ENCODE assay signal across 8 cellular contexts in genomic region chr20:46004813-46005505, GRCh38. TPM values are rescaled to one million over a fixed set of nuclear protein-coding genes. Genes with fewer than 3 reads are reported as not detected.
A peak's percentile ranks its signal among the peaks of the same experiment; 100 is the strongest.
DNase-seq lines count a peak whose midpoint lies in the region; ATAC-seq, FAIRE-seq and TF ChIP-seq lines count a peak whose summit lies in the region.
"Had no signal": no experiment of that assay in that cellular context is flagged by ENCODE, and none has a peak within 500 bp of the region (broad histone marks: within the 10 kb centered on the region; RNA-seq: fewer than 3 reads in every experiment).

No MANE protein-coding gene starts in this region.

- SMC1A ChIA-PET in GM12878 (lab: Charles Lee; ENCODE audit: uncharacterized antibody, unreplicated experiment) = interaction anchor here (0.6 to 3.2 kb wide), 4 partner anchors 18 to 206 kb away, joined by 3 to 14 read pairs (median 3); no protein-coding TSS in a partner anchor

- TF ChIP-seq CTCF in GM12865 (IDR thresholded peaks at IDR 0.05; ENCODE audit: insufficient read depth, low read depth, low read length, missing control alignments) = no peak
- no peak for TF ChIP-seq CTCF in GM12878 (IDR thresholded peaks at IDR 0.05 in 2 of 3, conservative IDR thresholded peaks at IDR 0.05 in 1 of 3; ENCODE audit: control insufficient read depth in 2 of 3, extremely low read depth in 1 of 3, insufficient read depth in 1 of 3, low read depth in 3 of 3, low read length in 3 of 3)
- TF ChIP-seq CTCF in progenitor cell of endocrine pancreas (IDR thresholded peaks at IDR 0.05; ENCODE audit: unreplicated experiment) = no peak

- CTCF ChIA-PET in GM12878 (lab: Yijun Ruan, JAX) = interaction anchor here (0.8 to 11.5 kb wide), 4 partner anchors 8 to 31 kb away, joined by 3 to 190 read pairs (median 11); no protein-coding TSS in a partner anchor

- no peak for TF ChIP-seq RAD21 in GM12878 (IDR thresholded peaks at IDR 0.05; ENCODE audit: insufficient read depth, low read depth, low read length)

- H3K36me3 ChIP-seq in GM12878 (ENCODE audit: control insufficient read depth in 2 of 2, insufficient read depth in 2 of 2, low read length in 1 of 2) = no peaks in the 10 kb centered on the region

- peaks cover 40% of the 10 kb centered on the region for H3K4me1 ChIP-seq in GM12878 (ENCODE audit: control insufficient read depth, insufficient read depth, low read length)

- 0 out of 2 replicates have a peak overlapping the region, but pooled peaks have one; percentile 25 for H3K27ac ChIP-seq in GM12878 (ENCODE audit: control insufficient read depth, insufficient read depth)

- 0 out of 4 replicates have a peak, but pooled peaks of 1 of the 2 experiments have one; percentile 53 for TF ChIP-seq EP300 in GM12878 (IDR thresholded peaks at IDR 0.05; ENCODE audit: borderline replicate concordance in 1 of 2, control insufficient read depth in 1 of 2, low read depth in 2 of 2, low read length in 2 of 2)

- H3K79me2 ChIP-seq in GM12878 (ENCODE audit: control insufficient read depth, insufficient read depth, low read length) = no peaks in the 10 kb centered on the region

- H3K9me3 Mint-ChIP-seq in naive thymus-derived CD8-positive, alpha-beta T cell = no peaks in the 10 kb centered on the region
- H3K9me3 Mint-ChIP-seq in progenitor cell of endocrine pancreas (ENCODE audit: low read depth) = no peaks in the 10 kb centered on the region
- H3K9me3 Mint-ChIP-seq: mesothelial cell of epicardium had no signal

- peak; percentile 23 for FAIRE-seq in GM12878 (lab: Jason Lieb, UNC)

- in situ Hi-C loops in GM12878 (cut with MboI) = no loop called here

- H3K27ac Mint-ChIP-seq in naive thymus-derived CD8-positive, alpha-beta T cell = peak overlapping the region in 8 of 10 donors; percentile 16 to 80 (median 57)
- no peak overlapping the region for H3K27ac Mint-ChIP-seq in progenitor cell of endocrine pancreas
- H3K27ac Mint-ChIP-seq: mesothelial cell of epicardium had no signal

- peak overlapping the region; percentile 46 to 85 (median 76) for H3K4me3 Mint-ChIP-seq in naive thymus-derived CD8-positive, alpha-beta T cell
- no peak overlapping the region for H3K4me3 Mint-ChIP-seq in progenitor cell of endocrine pancreas (ENCODE audit: low read depth)
- H3K4me3 Mint-ChIP-seq: mesothelial cell of epicardium had no signal

- peaks cover 46 to 86% (median 78%) of the 10 kb centered on the region in 4 donors for H3K4me1 Mint-ChIP-seq in naive thymus-derived CD8-positive, alpha-beta T cell
- H3K4me1 Mint-ChIP-seq in progenitor cell of endocrine pancreas (ENCODE audit: low read depth) = no peaks in the 10 kb centered on the region

- TF ChIP-seq POLR2A in GM12878 (IDR thresholded peaks at IDR 0.05; ENCODE audit: low read depth, low read length) = no peak

- H2AFZ ChIP-seq in GM12878 (ENCODE audit: control insufficient read depth, low read depth, low read length) = no peak overlapping the region

- peak overlapping the region; percentile 23 for H3K4me2 ChIP-seq in GM12878 (ENCODE audit: control insufficient read depth, insufficient read depth)

- POLR2A ChIA-PET in GM12878 (lab: Charles Lee) = interaction anchor here (0.5 to 1.0 kb wide), 2 partner anchors 14 to 33 kb away, joined by 4 read pairs; partner anchors contain the start of gene ZNF335
- POLR2A ChIA-PET in naive thymus-derived CD8-positive, alpha-beta T cell (lab: Charles Lee) = interaction anchor here (0.9 to 1.2 kb wide), 2 partner anchors 16 to 33 kb away, joined by 4 read pairs; partner anchors contain the start of gene ZNF335

- no TSS peak for BruUV-seq in GM12878 (replicated peaks; lab: Mats Ljungman, UMichigan)

- ATAC-seq in GM12878 (peak; percentile 40), HG03095 (IDR thresholded peaks at IDR 0.05; ENCODE audit: unreplicated experiment) (no peak), GM19328 (IDR thresholded peaks at IDR 0.05; ENCODE audit: unreplicated experiment) (no peak)
- peak; percentile 51 to 64 for ATAC-seq in naive thymus-derived CD8-positive, alpha-beta T cell

- intact Hi-C loops in GM12878 (cut with micrococcal nuclease; ENCODE audit: unreplicated experiment) = no loop called here

- H3K27me3 Mint-ChIP-seq in naive thymus-derived CD8-positive, alpha-beta T cell = peaks cover 20 to 65% (median 31%) of the 10 kb centered on the region in 5 donors
- peaks cover 53% of the 10 kb centered on the region for H3K27me3 Mint-ChIP-seq in progenitor cell of endocrine pancreas

- H3K4me3 ChIP-seq in GM12865 (ENCODE audit: low read depth, low read length) (no peak overlapping the region), GM12878 (0 out of 2 replicates have a peak overlapping the region, but pooled peaks have one; percentile 21)

- no peaks in the 10 kb centered on the region for H3K27me3 ChIP-seq in GM12878 (replicated peaks in 1 of 2; ENCODE audit: control insufficient read depth in 2 of 2, insufficient read depth in 2 of 2, low read length in 1 of 2)

- DNase-seq in GM12865 (ENCODE audit: low read depth) (peak; percentile 46), NCI-H146 (lab: John Stamatoyannopoulos, UW) (peak; percentile 58), GM12878 (ENCODE audit: low read depth, low spot score) (no peak), progenitor cell of endocrine pancreas (ENCODE audit: low spot score, unreplicated experiment) (no peak)
- DNase-seq in naive thymus-derived CD8-positive, alpha-beta T cell = peak in 4 of 10 donors; percentile 24 to 55 (median 44)

- WGBS in GM12878 (ENCODE audit: insufficient coverage, insufficient replicate concordance, low lambda C conversion rate, missing lambda C conversion rate) = 0% methylated on average over 3 of the region's 3 CpGs

- H3K9me3 ChIP-seq in GM12878 (replicated peaks; ENCODE audit: control insufficient read depth, insufficient read depth, low read length) = no peaks in the 10 kb centered on the region

- RAD21 ChIA-PET in GM12878 (lab: Charles Lee; ENCODE audit: unreplicated experiment) = interaction anchor here (0.9 kb wide), 1 partner anchor 16 kb away, joined by 4 read pairs; no protein-coding TSS in a partner anchor

- no peaks in the 10 kb centered on the region for H4K20me1 ChIP-seq in GM12878 (ENCODE audit: control insufficient read depth, insufficient read depth)

- no peaks in the 10 kb centered on the region for H3K36me3 Mint-ChIP-seq in naive thymus-derived CD8-positive, alpha-beta T cell
- H3K36me3 Mint-ChIP-seq in progenitor cell of endocrine pancreas (ENCODE audit: insufficient read depth) = no peaks in the 10 kb centered on the region
- H3K36me3 Mint-ChIP-seq: mesothelial cell of epicardium had no signal

- H3K9ac ChIP-seq in GM12878 (ENCODE audit: control insufficient read depth, insufficient read depth, low read length) = no peak overlapping the region

RNA-seq across cellular contexts. Expression of gene MMP9, which starts 3.7 kb away (rescaled TPM):
- 0.15 TPM in 1 of 2 replicates, not detected in the other for total RNA-seq in GM12878 (2013; cell fraction: nucleolus; rRNA removed)
- 0.06 and 0.49 TPM in 2 replicates for total RNA-seq in GM12878 (2014; rRNA removed)
- 0.09 TPM in 1 of 2 replicates, not detected in the other for total RNA-seq in GM12878 (2014; rRNA removed; fragmentation: Illumina TruSeq; extraction: Trizol)
- 0.23 and 0.48 TPM in 2 replicates for total RNA-seq in GM12878 (2021)
- not detected for polyA plus RNA-seq in GM12878 (2011; ENCODE audit: low read depth)
- 0.20 and 0.34 TPM in 2 replicates for polyA plus RNA-seq in GM12878 (2011; rRNA removed)
- 0.64 and 0.75 TPM in 2 replicates for polyA plus RNA-seq in GM12878 (2011; cell fraction: cytosol; rRNA removed)
- polyA plus RNA-seq in GM12878 (2011; cell fraction: nucleus; rRNA removed) = 1.8 TPM in 2 replicates
- 0.28 TPM in 2 replicates for polyA plus RNA-seq in GM12878 (2012)
- polyA plus RNA-seq in GM12878 (2014; fragmentation: Illumina TruSeq; extraction: Trizol) = 0.10 TPM in 1 of 2 replicates, not detected in the other
- under 1 TPM in 1 of 2 experiments, not detected in 1; 0.04 TPM for polyA plus RNA-seq in GM12878 (2014; fragmentation: Nextera tagmentation; extraction: Ambion mirVana)
- 0.09 and 0.18 TPM in 2 replicates for polyA plus RNA-seq in GM12878 (2014; rRNA removed)
- polyA plus RNA-seq in GM12878 (2016; fragmentation: Nextera tagmentation; extraction: Ambion mirVana) = under 1 TPM; 0.09 to 0.20 TPM
- 0.15 and 0.31 TPM in 2 replicates for polyA minus RNA-seq in GM12878 (2011; rRNA and poly(A)+ RNA removed)
- 0.94 and 1.0 TPM in 2 replicates for polyA minus RNA-seq in GM12878 (2011; cell fraction: cytosol; rRNA and poly(A)+ RNA removed)
- 0.36 TPM in 1 of 2 replicates, not detected in the other for polyA minus RNA-seq in GM12878 (2011; cell fraction: nucleus; rRNA and poly(A)+ RNA removed)
- 1 to 10 TPM in 1 of 2 experiments, under 1 TPM in 1; 0.75 to 1.3 TPM for total RNA-seq in naive thymus-derived CD8-positive, alpha-beta T cell
- not detected for polyA plus RNA-seq in naive thymus-derived CD8-positive, alpha-beta T cell
- total RNA-seq in progenitor cell of endocrine pancreas = not detected in 2 replicates
- total RNA-seq: mesothelial cell of epicardium had no signal

RNA-seq across cellular contexts. Expression of gene SLC12A5, which starts 24.1 kb away (rescaled TPM):
- total RNA-seq in GM12878 (2013; cell fraction: nucleolus; rRNA removed) = 0.23 TPM in 1 of 2 replicates, not detected in the other
- 0.05 and 0.34 TPM in 2 replicates for total RNA-seq in GM12878 (2014; rRNA removed)
- total RNA-seq in GM12878 (2014; rRNA removed; fragmentation: Illumina TruSeq; extraction: Trizol) = 0.72 TPM in 1 of 2 replicates, not detected in the other
- total RNA-seq in GM12878 (2021) = 2.7 and 3.1 TPM in 2 replicates
- polyA plus RNA-seq in GM12878 (2011; ENCODE audit: low read depth) = not detected
- 1.0 and 1.7 TPM in 2 replicates for polyA plus RNA-seq in GM12878 (2011; rRNA removed)
- 2.2 and 6.3 TPM in 2 replicates for polyA plus RNA-seq in GM12878 (2011; cell fraction: cytosol; rRNA removed)
- polyA plus RNA-seq in GM12878 (2011; cell fraction: nucleus; rRNA removed) = 1.1 and 2.2 TPM in 2 replicates
- polyA plus RNA-seq in GM12878 (2012) = 2.6 and 3.2 TPM in 2 replicates
- 1.9 TPM in 1 of 2 replicates, not detected in the other for polyA plus RNA-seq in GM12878 (2014; fragmentation: Illumina TruSeq; extraction: Trizol)
- under 1 TPM; 0.26 to 0.37 TPM for polyA plus RNA-seq in GM12878 (2014; fragmentation: Nextera tagmentation; extraction: Ambion mirVana)
- 1.3 and 1.6 TPM in 2 replicates for polyA plus RNA-seq in GM12878 (2014; rRNA removed)
- polyA plus RNA-seq in GM12878 (2016; fragmentation: Nextera tagmentation; extraction: Ambion mirVana) = 1 to 10 TPM; 1.0 to 1.7 TPM
- 2.4 TPM in 1 of 2 replicates, not detected in the other for polyA minus RNA-seq in GM12878 (2011; rRNA and poly(A)+ RNA removed)
- polyA minus RNA-seq in GM12878 (2011; cell fraction: cytosol; rRNA and poly(A)+ RNA removed) = not detected in 2 replicates
- polyA minus RNA-seq in GM12878 (2011; cell fraction: nucleus; rRNA and poly(A)+ RNA removed) = 0.12 and 0.38 TPM in 2 replicates
- 1 to 10 TPM; 1.0 to 1.5 TPM for total RNA-seq in naive thymus-derived CD8-positive, alpha-beta T cell
- under 1 TPM in 1 of 3 donors, not detected in 2; 0.83 TPM for polyA plus RNA-seq in naive thymus-derived CD8-positive, alpha-beta T cell
- total RNA-seq in progenitor cell of endocrine pancreas = 8.5 and 8.8 TPM in 2 replicates

RNA-seq across cellular contexts. Expression of gene ZNF335, which starts 33.0 kb away (rescaled TPM):
- 110 and 127 TPM in 2 replicates for total RNA-seq in GM12878 (2013; cell fraction: nucleolus; rRNA removed)
- total RNA-seq in GM12878 (2014; rRNA removed) = 19.9 and 24.2 TPM in 2 replicates
- total RNA-seq in GM12878 (2014; rRNA removed; fragmentation: Illumina TruSeq; extraction: Trizol) = 10.5 and 12.3 TPM in 2 replicates
- total RNA-seq in GM12878 (2021) = 25.0 and 30.1 TPM in 2 replicates
- polyA plus RNA-seq in GM12878 (2011; ENCODE audit: low read depth) = 6.9 TPM
- polyA plus RNA-seq in GM12878 (2011; rRNA removed) = 5.0 and 11.4 TPM in 2 replicates
- 13.1 and 18.1 TPM in 2 replicates for polyA plus RNA-seq in GM12878 (2011; cell fraction: cytosol; rRNA removed)
- polyA plus RNA-seq in GM12878 (2011; cell fraction: nucleus; rRNA removed) = 80.6 and 103 TPM in 2 replicates
- 13.7 and 15.3 TPM in 2 replicates for polyA plus RNA-seq in GM12878 (2012)
- polyA plus RNA-seq in GM12878 (2014; fragmentation: Illumina TruSeq; extraction: Trizol) = 3.4 and 12.5 TPM in 2 replicates
- polyA plus RNA-seq in GM12878 (2014; fragmentation: Nextera tagmentation; extraction: Ambion mirVana) = 1 to 10 TPM in 1 of 2 experiments, under 1 TPM in 1; 0.74 to 1.2 TPM
- polyA plus RNA-seq in GM12878 (2014; rRNA removed) = 24.8 and 27.2 TPM in 2 replicates
- 10 to 100 TPM; 16.5 to 19.5 TPM for polyA plus RNA-seq in GM12878 (2016; fragmentation: Nextera tagmentation; extraction: Ambion mirVana)
- 28.2 and 32.4 TPM in 2 replicates for polyA minus RNA-seq in GM12878 (2011; rRNA and poly(A)+ RNA removed)
- 6.3 and 9.9 TPM in 2 replicates for polyA minus RNA-seq in GM12878 (2011; cell fraction: cytosol; rRNA and poly(A)+ RNA removed)
- 45.3 and 81.1 TPM in 2 replicates for polyA minus RNA-seq in GM12878 (2011; cell fraction: nucleus; rRNA and poly(A)+ RNA removed)
- 10 to 100 TPM; 53.1 to 56.2 TPM for total RNA-seq in naive thymus-derived CD8-positive, alpha-beta T cell
- polyA plus RNA-seq in naive thymus-derived CD8-positive, alpha-beta T cell = 10 to 100 TPM in 1 of 3 donors, 1 to 10 TPM in 2; 6.4 to 13.2 (median 7.8) TPM
- total RNA-seq in progenitor cell of endocrine pancreas = 27.4 and 28.5 TPM in 2 replicates

Comparison
In these comparisons a context has a peak if more than half of its experiments do, and no peak if none do; other contexts are left out.
1. DNase-seq: peak in GM12865 (single experiment) and NCI-H146 (single experiment); none in GM12878 (single experiment) and progenitor cell of endocrine pancreas (single experiment).
2. ATAC-seq: peak in GM12878 (single experiment) and naive thymus-derived CD8-positive, alpha-beta T cell (2 of 2); none in HG03095 (single experiment) and GM19328 (single experiment).